ENCODE assay signal across 8 cellular contexts in the genomic region with DNA sequence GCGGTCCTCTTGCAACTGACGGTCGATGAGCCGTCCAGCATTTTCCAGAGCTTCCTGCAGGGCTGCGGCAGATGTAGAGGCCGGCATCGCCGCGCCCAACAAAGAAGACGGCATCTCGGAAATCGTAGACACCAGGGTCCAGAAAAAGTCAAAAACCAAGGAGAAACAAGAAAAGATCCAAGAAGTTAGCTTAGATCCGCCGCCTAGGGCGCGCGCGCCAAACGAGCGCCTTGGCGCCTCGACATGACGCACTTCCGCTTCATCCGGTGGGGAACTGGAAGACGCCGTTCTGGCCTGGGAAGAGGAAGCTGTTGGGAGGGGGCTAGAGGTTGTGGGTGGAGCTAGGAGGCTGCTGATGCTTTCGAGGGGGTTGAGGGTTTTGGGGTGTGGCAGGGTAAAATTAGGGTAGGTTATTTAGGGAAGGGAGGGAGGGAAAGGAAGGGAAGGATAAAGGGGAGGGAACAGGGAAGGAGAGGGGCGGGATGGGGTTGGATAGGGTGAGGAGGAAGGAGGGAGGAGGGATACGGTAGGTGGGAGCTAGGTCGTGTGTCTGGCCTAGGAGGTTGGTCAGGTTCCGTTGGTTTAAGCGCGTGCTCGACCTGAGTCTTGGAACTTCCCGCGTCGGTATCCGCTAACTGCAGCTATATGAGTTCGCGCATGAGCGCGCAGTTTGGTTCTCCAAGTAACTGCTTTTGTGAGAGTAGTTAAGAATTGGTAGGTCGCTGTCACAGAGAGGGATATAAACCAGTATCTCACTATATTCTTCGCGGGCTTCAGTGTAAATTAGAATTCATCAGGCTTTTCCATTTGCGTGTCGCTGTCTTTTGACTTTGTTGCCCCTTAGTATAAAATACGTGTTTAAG. TPM values are rescaled to one million over a fixed set of nuclear protein-coding genes. Genes with fewer than 3 reads are reported as not detected.
DNase-seq lines count a peak whose midpoint lies in the region; ATAC-seq, FAIRE-seq and TF ChIP-seq lines count a peak whose summit lies in the region.

Gene NUP155, minus strand, starts transcription at position 243 of the 863 bp plus-strand sequence. Its CDS starts 129 bp downstream, at position 114.

- DNase-seq in NCI-H1694 treated with DMSO at 0.1 percent for 48 hours (lab: John Stamatoyannopoulos, UW) (peak; percentile 97), T-helper 17 cell (peak; percentile 74 to 80 (median 76)), amygdala (lab: John Stamatoyannopoulos, UW) (peak; percentile 47 to 95 (median 88)), left ventricle myocardium superior (peak; percentile 93), psoas muscle (peak; percentile 90 to 94), urothelium cell line (ENCODE audit: low spot score) (peak; percentile 96)

- H3K27me3 Mint-ChIP-seq in T-helper 17 cell = no peaks in the 10 kb centered on the region

- peaks cover 2% of the 10 kb centered on the region for H3K36me3 Mint-ChIP-seq in T-helper 17 cell (ENCODE audit: low read depth)

- H3K27me3 ChIP-seq in psoas muscle (ENCODE audit: insufficient read depth in 3 of 3, low read length in 2 of 3) = no peaks in the 10 kb centered on the region

- H3K27ac ChIP-seq in psoas muscle = peak within 1 kb of the TSS; percentile 90

- peaks cover 36% of the 10 kb centered on the region for H3K4me1 Mint-ChIP-seq in T-helper 17 cell

- H3K9me3 ChIP-seq in T-helper 17 cell (ENCODE audit: control insufficient read depth, low read length, poor library complexity, severe bottlenecking) (no peaks in the 10 kb centered on the region), psoas muscle (no peaks in the 10 kb centered on the region)

- peak within 1 kb of the TSS; percentile 97 for H3K4me3 Mint-ChIP-seq in T-helper 17 cell

- H3K4me1 ChIP-seq in psoas muscle = peaks cover 23% of the 10 kb centered on the region

- no peak for TF ChIP-seq CTCF in psoas muscle (IDR thresholded peaks at IDR 0.05)

- peak; percentile 76 for TF ChIP-seq POLR2A in GM15510 (IDR thresholded peaks at IDR 0.05; ENCODE audit: borderline replicate concordance, extremely low read depth, insufficient read length)

- FAIRE-seq in urothelium cell line (lab: Jason Lieb, UNC) = peak; percentile 92

- H3K27ac Mint-ChIP-seq in T-helper 17 cell = peak within 1 kb of the TSS; percentile 98

- WGBS in psoas muscle, 3 donors = 1 to 2% (median 1%) methylated on average over 49 of the region's 49 CpGs

- intact Hi-C loops in left ventricle myocardium superior (cut with micrococcal nuclease) (no loop called here), psoas muscle (cut with DNase I) (no loop called here)

- peaks cover 0 to 6% of the 10 kb centered on the region in 2 donors for H3K36me3 ChIP-seq in psoas muscle (ENCODE audit: insufficient read depth in 1 of 2, low read depth in 1 of 2)

- ATAC-seq in HG02885 (IDR thresholded peaks at IDR 0.05; ENCODE audit: poor library complexity, unreplicated experiment) (peak; percentile 96), T-helper 17 cell (peak; percentile 93), left ventricle myocardium superior (peak; percentile 99), psoas muscle (peak; percentile 96 to 99 (median 98))

- peak within 1 kb of the TSS; percentile 100 for H3K4me3 ChIP-seq in psoas muscle

RNA-seq across cellular contexts. Expression of gene NUP155, which starts in this region (rescaled TPM):
- total RNA-seq in T-helper 17 cell (10 to 100 TPM; 22.6 to 25.0 TPM), left ventricle myocardium superior (11.1 TPM), psoas muscle (10 to 100 TPM in 3 of 4 donors, 1 to 10 TPM in 1; 8.2 to 12.3 (median 10.7) TPM)
- polyA plus RNA-seq in psoas muscle = 1 to 10 TPM; 2.9 to 5.5 (median 5.3) TPM

Comparison
In these comparisons a context has a peak if more than half of its experiments do, and no peak if none do; other contexts are left out.
1. Peak in every context shown above with its lines: DNase-seq, ATAC-seq, H3K4me3 ChIP-seq and H3K27ac ChIP-seq.